Comparison of ENCODE assay signal across 8 cellular contexts in genomic region chr18:70288851-70289328, GRCh38. TPM values are rescaled to one million over a fixed set of nuclear protein-coding genes. Genes with fewer than 3 reads are reported as not detected.
DNase-seq lines count a peak whose midpoint lies in the region; ATAC-seq, FAIRE-seq and TF ChIP-seq lines count a peak whose summit lies in the region.

Gene SOCS6, plus strand, starts transcription at chr18:70289045. Its CDS starts 35,624 bp downstream, at chr18:70324669.

- dilution Hi-C loops in keratinocyte (cut with MboI; ENCODE audit: extremely low pct_ligation_motif_present, low sequenced_read_pairs): no loop called here

- peak within 1 kb of the TSS; percentile 86 for H2AFZ ChIP-seq in keratinocyte (ENCODE audit: control insufficient read depth, low read length)
- peak within 1 kb of the TSS; percentile 81 for H2AFZ ChIP-seq in smooth muscle cell (ENCODE audit: low read depth)

- peak within 1 kb of the TSS; percentile 90 for H3K4me2 ChIP-seq in keratinocyte (ENCODE audit: control insufficient read depth, extremely low read depth, insufficient read depth, low read depth, low read length)
- peak within 1 kb of the TSS; percentile 94 for H3K4me2 ChIP-seq in smooth muscle cell

- TF ChIP-seq CTCF in keratinocyte (optimal IDR thresholded peaks at IDR 0.05 in 1 of 3, IDR thresholded peaks at IDR 0.05 in 1 of 3, conservative IDR thresholded peaks at IDR 0.05 in 1 of 3; ENCODE audit: extremely low read depth in 1 of 3, insufficient read depth in 2 of 3, low read length in 3 of 3) (no peak), smooth muscle cell (IDR thresholded peaks at IDR 0.05; ENCODE audit: borderline replicate concordance, insufficient read depth, poor library complexity, severe bottlenecking) (no peak)

- H3F3A ChIP-seq in smooth muscle cell (ENCODE audit: low read depth): peaks cover 11% of the 10 kb centered on the region

- H3K4me1 ChIP-seq in keratinocyte (ENCODE audit: control insufficient read depth, extremely low read depth, insufficient read depth, low read length): peaks cover 42% of the 10 kb centered on the region
- H3K4me1 ChIP-seq in smooth muscle cell (ENCODE audit: low read depth): peaks cover 17% of the 10 kb centered on the region

- peaks cover 2% of the 10 kb centered on the region for H3K9me1 ChIP-seq in keratinocyte (ENCODE audit: control insufficient read depth, extremely low read depth, insufficient read depth, low read length)

- 0% methylated on average over 23 of the region's 77 CpGs for WGBS in smooth muscle cell (ENCODE audit: low lambda C conversion rate)

- H3K79me2 ChIP-seq in keratinocyte (ENCODE audit: control insufficient read depth, insufficient read depth, low read length) (peaks cover 43% of the 10 kb centered on the region), smooth muscle cell (ENCODE audit: low read depth) (peaks cover 43% of the 10 kb centered on the region)

- H3K9me3 ChIP-seq in keratinocyte (ENCODE audit: control insufficient read depth, low read depth, low read length) (no peaks in the 10 kb centered on the region), smooth muscle cell (replicated peaks; ENCODE audit: low read depth) (no peaks in the 10 kb centered on the region)

- H3K27ac ChIP-seq in keratinocyte (ENCODE audit: control insufficient read depth, insufficient read depth, low read length) (peak within 1 kb of the TSS; percentile 83), smooth muscle cell (ENCODE audit: low read depth) (peak within 1 kb of the TSS; percentile 81)

- no peak for FAIRE-seq in keratinocyte (lab: Jason Lieb, UNC)

- H3K36me3 ChIP-seq in keratinocyte (ENCODE audit: control insufficient read depth in 2 of 2, extremely low read depth in 1 of 2, insufficient read depth in 2 of 2, low read length in 2 of 2) (peaks cover 2 to 6% of the 10 kb centered on the region in 2 experiments), smooth muscle cell (ENCODE audit: low read depth) (no peaks in the 10 kb centered on the region)

- H3K4me3 ChIP-seq in keratinocyte (ENCODE audit: control insufficient read depth in 2 of 3, extremely low read depth in 1 of 3, insufficient read depth in 2 of 3, low read depth in 1 of 3, low read length in 3 of 3) (peak within 1 kb of the TSS; percentile 73 to 88 (median 78)), smooth muscle cell (peak within 1 kb of the TSS; percentile 92)

- H3K27me3 ChIP-seq in keratinocyte (ENCODE audit: control insufficient read depth, extremely low read depth, insufficient read depth, low read length) (no peaks in the 10 kb centered on the region), smooth muscle cell (ENCODE audit: low read depth) (no peaks in the 10 kb centered on the region)

- H4K20me1 ChIP-seq in keratinocyte (ENCODE audit: control insufficient read depth, extremely low read depth, insufficient read depth, low read length) (peaks cover 4% of the 10 kb centered on the region), smooth muscle cell (ENCODE audit: low read depth) (peaks cover 43% of the 10 kb centered on the region)

- peak within 1 kb of the TSS; percentile 96 for H3K9ac ChIP-seq in keratinocyte (ENCODE audit: control insufficient read depth, extremely low read depth, insufficient read depth, low read length)
- H3K9ac ChIP-seq in smooth muscle cell (ENCODE audit: low read depth): peak within 1 kb of the TSS; percentile 90

- ATAC-seq in GM21360 (IDR thresholded peaks at IDR 0.05; ENCODE audit: unreplicated experiment): peak; percentile 70
- peak; percentile 68 for ATAC-seq in HG03565 (IDR thresholded peaks at IDR 0.05; ENCODE audit: unreplicated experiment)

- peak; percentile 35 to 96 (median 82) for DNase-seq in NCI-H1417 (lab: John Stamatoyannopoulos, UW)
- DNase-seq in NCI-H1417 treated with DMSO at 0.1 percent for 48 hours (lab: John Stamatoyannopoulos, UW): no peak
- DNase-seq in SK-N-DZ (ENCODE audit: low spot score): peak; percentile 68
- peak; percentile 49 for DNase-seq in cerebellar cortex (ENCODE audit: low spot score)
- no peak for DNase-seq in keratinocyte (ENCODE audit: low read depth, low spot score)
- DNase-seq in smooth muscle cell (lab: John Stamatoyannopoulos, UW; ENCODE audit: unreplicated experiment): peak; percentile 29

RNA-seq across cellular contexts. Expression of gene SOCS6, which starts in this region (rescaled TPM):
- 7.9 and 9.9 TPM in 2 replicates for polyA plus RNA-seq in SK-N-DZ (2014; cell fraction: cytosol; rRNA removed)
- polyA plus RNA-seq in SK-N-DZ (2014; cell fraction: nucleus; rRNA removed): 5.9 and 8.1 TPM in 2 replicates
- polyA plus RNA-seq in keratinocyte (18.7 to 22.2 TPM (median 20.4 TPM) in 3 replicates), smooth muscle cell (8.5 and 14.3 TPM in 2 replicates)
- polyA plus RNA-seq in keratinocyte (2011; ENCODE audit: low read depth): 14.8 TPM
- polyA plus RNA-seq in keratinocyte (2011; cell fraction: cytosol; rRNA removed): 11.4 and 15.8 TPM in 2 replicates
- polyA plus RNA-seq in keratinocyte (2011; cell fraction: nucleus; rRNA removed): 21.6 and 26.0 TPM in 2 replicates
- 14.0 and 16.3 TPM in 2 replicates for polyA plus RNA-seq in keratinocyte (2012; ENCODE audit: low replicate concordance)
- polyA minus RNA-seq in keratinocyte: 24.4 to 45.0 TPM (median 43.3 TPM) in 3 replicates
- 18.0 TPM for polyA minus RNA-seq in keratinocyte (2011; cell fraction: cytosol; rRNA and poly(A)+ RNA removed)
- polyA minus RNA-seq in keratinocyte (2011; cell fraction: nucleus; rRNA and poly(A)+ RNA removed): 22.9 and 34.6 TPM in 2 replicates
- total RNA-seq in smooth muscle cell: 29.6 and 38.0 TPM in 2 replicates

Comparison
In these comparisons a context has a peak if more than half of its experiments do, and no peak if none do; other contexts are left out.
1. DNase-seq: peak in NCI-H1417 (3 of 3), SK-N-DZ (single experiment), cerebellar cortex (single experiment) and smooth muscle cell (single experiment); none in NCI-H1417 treated with DMSO at 0.1 percent for 48 hours (single experiment) and keratinocyte (single experiment).